22 cellular contexts compared by ENCODE assay signal in genomic region chr1:84839544-84839943, GRCh38. TPM values are rescaled to one million over a fixed set of nuclear protein-coding genes. Genes with fewer than 3 reads are reported as not detected.
DNase-seq lines count a peak whose midpoint lies in the region; ATAC-seq, FAIRE-seq and TF ChIP-seq lines count a peak whose summit lies in the region.
"Had no signal": no experiment of that assay in that cellular context is flagged by ENCODE, and none has a peak within 500 bp of the region (broad histone marks: within the 10 kb centered on the region; RNA-seq: fewer than 3 reads in every experiment).

No MANE protein-coding gene starts in this region.

- H3K36me3 ChIP-seq in liver (ENCODE audit: control insufficient read depth in 4 of 4, insufficient read depth in 3 of 4, low read depth in 1 of 4, low read length in 3 of 4) (no peaks in the 10 kb centered on the region), HepG2 (replicated peaks in 1 of 2; ENCODE audit: control insufficient read depth in 1 of 2, insufficient read depth in 2 of 2, low read length in 2 of 2) (no peaks in the 10 kb centered on the region), right lobe of liver (no peaks in the 10 kb centered on the region)
- H3K36me3 ChIP-seq: BE2C, BLaER1 had no signal

- no peaks in the 10 kb centered on the region for H4K20me1 ChIP-seq in HepG2 (ENCODE audit: insufficient read depth, low read length)
- H4K20me1 ChIP-seq: BLaER1 had no signal

- intact Hi-C loops in HepG2 (cut with micrococcal nuclease; ENCODE audit: unreplicated experiment) = no loop called here
- intact Hi-C loops in right lobe of liver (cut with DNase I) = no loop called here

- H3K4me3 ChIP-seq in liver (ENCODE audit: low read depth in 1 of 3, low read length in 3 of 3) = no peak overlapping the region
- H3K4me3 ChIP-seq in HepG2 (replicated peaks in 1 of 3; ENCODE audit: insufficient read depth in 1 of 3, low read depth in 2 of 3, low read length in 3 of 3) = no peak overlapping the region
- no peak overlapping the region for H3K4me3 ChIP-seq in LNCaP clone FGC (ENCODE audit: low read depth, low read length)
- no peak overlapping the region for H3K4me3 ChIP-seq in right lobe of liver
- H3K4me3 ChIP-seq: BLaER1, GM12878 had no signal

- H3K9ac ChIP-seq in liver (ENCODE audit: low read depth in 1 of 2, low read length in 2 of 2) = no peak overlapping the region
- H3K9ac ChIP-seq in HepG2 (ENCODE audit: insufficient read depth, low read depth, low read length) = no peak overlapping the region
- H3K9ac ChIP-seq: BLaER1 had no signal

- POLR2A ChIA-PET in HepG2 (lab: Yijun Ruan, JAX) = no interaction called here

- H3K4me1 ChIP-seq in liver (ENCODE audit: control insufficient read depth in 4 of 4, insufficient read depth in 4 of 4, low read length in 3 of 4) = peaks cover 3 to 11% (median 8%) of the 10 kb centered on the region in 4 donors
- H3K4me1 ChIP-seq in HepG2 (ENCODE audit: insufficient read depth, low read length) = no peaks in the 10 kb centered on the region
- H3K4me1 ChIP-seq in right lobe of liver = peaks cover 0 to 24% (median 5%) of the 10 kb centered on the region in 4 donors
- H3K4me1 ChIP-seq: BLaER1, Caco-2 had no signal

- no peak for FAIRE-seq in HepG2 (lab: Jason Lieb, UNC)
- FAIRE-seq: A204.1, D721Med, G401.6, GM12878, GM12892, GM18507 had no signal

- 27% methylated on average over 1 of the region's 1 CpG for WGBS in liver
- 0% methylated on average over 1 of the region's 1 CpG for WGBS in HepG2 (ENCODE audit: low lambda C conversion rate)
- 15% methylated on average over 1 of the region's 1 CpG for WGBS in right lobe of liver (ENCODE audit: insufficient coverage, low coverage, low lambda C conversion rate, missing lambda C conversion rate)

- no TSS peak for BruUV-seq in HepG2 (replicated peaks; lab: Mats Ljungman, UMichigan)

- H3K27ac ChIP-seq in liver (ENCODE audit: low read depth in 1 of 2, low read length in 2 of 2) (peak overlapping the region; percentile 11 to 46), HepG2 (ENCODE audit: extremely low read length, insufficient read depth, low read length) (no peak overlapping the region), right lobe of liver (peak overlapping the region in 1 of 3 donors; percentile 15)
- H3K27ac ChIP-seq: BLaER1 had no signal

- no peak for TF ChIP-seq EP300 in HepG2 (IDR thresholded peaks at IDR 0.05; ENCODE audit: low read depth in 2 of 2, low read length in 2 of 2)
- no peak for TF ChIP-seq EP300 in HepG2 (CRISPR knock-in tag; IDR thresholded peaks at IDR 0.05; ENCODE audit: borderline replicate concordance)

- in situ Hi-C loops in HepG2 (cut with HindIII; ENCODE audit: extremely low pct_ligation_motif_present, low pct_unique_long_range_greater_than_20kb) = no loop called here

- TF ChIP-seq POLR2A in HepG2 (IDR thresholded peaks at IDR 0.05; ENCODE audit: insufficient read depth in 1 of 2, low read depth in 2 of 2, low read length in 2 of 2) (no peak), right lobe of liver (IDR thresholded peaks at IDR 0.05) (no peak)

- H3K9me3 ChIP-seq in liver (ENCODE audit: control insufficient read depth in 4 of 4, low read length in 3 of 4) = no peaks in the 10 kb centered on the region
- no peaks in the 10 kb centered on the region for H3K9me3 ChIP-seq in HepG2 (ENCODE audit: low read length)
- H3K9me3 ChIP-seq in right lobe of liver = no peaks in the 10 kb centered on the region
- H3K9me3 ChIP-seq: BE2C, BLaER1, Caco-2 had no signal

- CTCF ChIA-PET in HepG2 (lab: Yijun Ruan, JAX; ENCODE audit: low intra/inter-chr PET ratio, low total read pairs) = no interaction called here

- H3K27me3 ChIP-seq in liver (ENCODE audit: control insufficient read depth in 4 of 4, insufficient read depth in 4 of 4, low read length in 3 of 4) = no peaks in the 10 kb centered on the region
- no peaks in the 10 kb centered on the region for H3K27me3 ChIP-seq in HepG2 (ENCODE audit: control insufficient read depth in 1 of 2, insufficient read depth in 2 of 2, low read length in 2 of 2)
- no peaks in the 10 kb centered on the region for H3K27me3 ChIP-seq in right lobe of liver
- H3K27me3 ChIP-seq: BE2C, BLaER1 had no signal

- TF ChIP-seq RAD21 in liver (IDR thresholded peaks at IDR 0.05) (no peak), HepG2 (CRISPR knock-in tag; IDR thresholded peaks at IDR 0.05) (no peak)

- no peak overlapping the region for H2AFZ ChIP-seq in HepG2 (ENCODE audit: low read length)

- H3K79me2 ChIP-seq in HepG2 (ENCODE audit: insufficient read depth, low read length) = no peaks in the 10 kb centered on the region

- no peak for TF ChIP-seq CTCF in liver (IDR thresholded peaks at IDR 0.05; ENCODE audit: low read depth, low read length, missing input control)
- no peak for TF ChIP-seq CTCF in HepG2 (CRISPR knock-in tag; IDR thresholded peaks at IDR 0.05)
- no peak for TF ChIP-seq CTCF in LNCaP clone FGC (IDR thresholded peaks at IDR 0.05; ENCODE audit: control insufficient read depth, extremely low read depth, insufficient read depth)
- TF ChIP-seq CTCF in right lobe of liver (IDR thresholded peaks at IDR 0.05) = no peak

- DNase-seq in HepG2 (ENCODE audit: low spot score) (no peak), LNCaP clone FGC (ENCODE audit: low read depth) (peak; percentile 54), right lobe of liver (no peak), GDM1 (lab: John Stamatoyannopoulos, UW) (no peak)
- DNase-seq: 8988T; ACHN; BE2C; C1 segment of cervical spinal cord; Caco-2; Calu3; CD4-positive, alpha-beta T cell; CD8-positive, alpha-beta T cell; DMS79 treated with DMSO at 0.1 percent for 48 hours had no signal

- H3K4me2 ChIP-seq in HepG2 (ENCODE audit: low read depth, low read length) = no peak overlapping the region
- H3K4me2 ChIP-seq: BLaER1 had no signal

- ATAC-seq in HepG2 = no peak
- ATAC-seq in right lobe of liver = peak; percentile 81 to 92 (median 87)
- no peak for ATAC-seq in GM21786 (IDR thresholded peaks at IDR 0.05; ENCODE audit: unreplicated experiment)
- ATAC-seq: CD8-positive, alpha-beta T cell; GM12878 had no signal

TF ChIP-seq in liver, 16 proteins besides CTCF, POLR2A, EP300 and RAD21 (continues in another document):
- TF ChIP-seq NR2F2 (IDR thresholded peaks at IDR 0.05) (no peak), SP1 (IDR thresholded peaks at IDR 0.05) (peak; percentile 47), HNF4A (conservative IDR thresholded peaks at IDR 0.05) (peak; percentile 79 to 88), FOXA1 (IDR thresholded peaks at IDR 0.05) (peak; percentile 28), GABPA (IDR thresholded peaks at IDR 0.05 in 1 of 2, conservative IDR thresholded peaks at IDR 0.05 in 1 of 2) (no peak), MAX (IDR thresholded peaks at IDR 0.05) (no peak), HNF4G (IDR thresholded peaks at IDR 0.05) (peak; percentile 50)

TF ChIP-seq in HepG2, 621 proteins besides CTCF, POLR2A, EP300 and RAD21 (continues in another document):
- TF ChIP-seq MTF2 (CRISPR knock-in tag; IDR thresholded peaks at IDR 0.05; ENCODE audit: borderline replicate concordance) (no peak), ZSCAN9 (CRISPR knock-in tag; IDR thresholded peaks at IDR 0.05; ENCODE audit: borderline replicate concordance) (no peak), ZBTB37 (CRISPR knock-in tag; IDR thresholded peaks at IDR 0.05) (no peak), ZNF460 (CRISPR knock-in tag; IDR thresholded peaks at IDR 0.05; ENCODE audit: borderline replicate concordance) (no peak)

RNA-seq across cellular contexts. Expression of gene LPAR3, which starts 53.5 kb away (rescaled TPM):
- total RNA-seq in liver (under 1 TPM in 1 of 2 donors, not detected in 1; 0.56 TPM), HepG2 (2016; rRNA removed; fragmentation: Illumina TruSeq; extraction: Trizol) (not detected in 2 replicates), right lobe of liver (under 1 TPM in 1 of 6 experiments, not detected in 5; 0.31 TPM)
- polyA plus RNA-seq in liver (not detected), HepG2 (2011; rRNA removed) (not detected in 2 replicates)
- not detected in 2 replicates for total RNA-seq in HepG2 (2016; cell fraction: cytosol; rRNA removed; fragmentation: Illumina TruSeq; extraction: Trizol; ENCODE audit: low read depth)
- total RNA-seq in HepG2 (2016; cell fraction: insoluble cytoplasmic fraction; rRNA removed; fragmentation: Illumina TruSeq; extraction: Trizol) = not detected in 2 replicates
- total RNA-seq in HepG2 (2016; cell fraction: membrane; rRNA removed; fragmentation: Illumina TruSeq; extraction: Trizol) = not detected in 2 replicates
- total RNA-seq in HepG2 (2016; cell fraction: nucleus; rRNA removed; fragmentation: Illumina TruSeq; extraction: Trizol) = not detected in 2 replicates
- polyA plus RNA-seq in HepG2 (2011; cell fraction: cytosol; rRNA removed) = not detected in 2 replicates
- polyA plus RNA-seq in HepG2 (2011; cell fraction: nucleus; rRNA removed) = not detected in 2 replicates
- not detected in 2 replicates for polyA plus RNA-seq in HepG2 (2012)
- not detected in 2 replicates for polyA plus RNA-seq in HepG2 (2016; cell fraction: cytosol; fragmentation: Illumina TruSeq; extraction: Trizol; ENCODE audit: low read depth)
- polyA plus RNA-seq in HepG2 (2016; cell fraction: insoluble cytoplasmic fraction; fragmentation: Illumina TruSeq; extraction: Trizol; ENCODE audit: low read depth) = not detected in 2 replicates
- not detected in 2 replicates for polyA plus RNA-seq in HepG2 (2016; cell fraction: membrane; fragmentation: Illumina TruSeq; extraction: Trizol; ENCODE audit: low read depth)
- not detected in 2 replicates for polyA plus RNA-seq in HepG2 (2016; cell fraction: nucleus; fragmentation: Illumina TruSeq; extraction: Trizol; ENCODE audit: insufficient read depth, low read depth)
- not detected in 2 replicates for polyA minus RNA-seq in HepG2 (2011; rRNA and poly(A)+ RNA removed; ENCODE audit: low replicate concordance)
- not detected in 2 replicates for polyA minus RNA-seq in HepG2 (2011; cell fraction: cytosol; rRNA and poly(A)+ RNA removed)
- not detected in 2 replicates for polyA minus RNA-seq in HepG2 (2011; cell fraction: nucleus; rRNA and poly(A)+ RNA removed)
- total RNA-seq: Caco-2 had no signal

Comparison
In these comparisons a context has a peak if more than half of its experiments do, and no peak if none do; other contexts are left out.
1. ATAC-seq: peak in right lobe of liver (4 of 4); none in HepG2 (single experiment) and GM21786 (single experiment).